ENCODE assay signal across 21 cellular contexts in the genomic region with DNA sequence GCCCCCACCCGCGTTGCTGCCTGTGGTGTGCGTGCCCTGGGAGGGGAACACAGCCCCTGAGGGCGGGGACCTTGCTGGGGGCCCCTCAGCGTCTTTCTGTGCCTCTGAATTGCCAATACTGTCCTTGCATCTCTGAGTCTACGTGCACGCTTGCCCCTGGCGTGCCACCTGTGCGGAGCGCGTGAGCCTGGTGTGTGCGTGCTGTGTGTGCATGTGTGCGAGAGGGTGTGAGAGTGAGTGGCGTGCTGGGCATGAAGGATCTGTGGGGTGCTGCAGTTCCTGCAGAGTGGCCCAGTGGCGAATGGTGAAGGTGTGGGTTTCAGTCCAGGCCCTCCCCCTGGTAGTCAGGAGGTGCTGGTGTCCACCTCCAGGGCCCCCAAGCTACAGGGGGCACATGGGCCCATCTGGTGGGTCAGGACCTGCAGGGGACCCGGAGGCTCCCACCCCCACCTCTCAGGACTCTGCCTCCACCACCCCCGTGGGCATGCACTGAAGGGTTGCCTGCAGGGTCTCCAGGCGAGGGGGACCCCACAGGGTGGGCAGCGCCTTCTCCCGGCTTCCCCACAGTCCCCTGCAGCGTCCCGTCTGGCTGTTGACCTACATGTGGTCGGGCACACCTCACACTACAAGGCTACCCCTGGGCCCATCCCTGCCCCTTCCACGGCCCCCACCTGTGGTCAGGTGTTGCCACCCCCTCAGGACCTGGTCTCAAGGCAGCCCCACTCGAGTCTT.
"Had no signal": no experiment of that assay in that cellular context is flagged by ENCODE, and none has a peak within 500 bp of the region (broad histone marks: within the 10 kb centered on the region; RNA-seq: fewer than 3 reads in every experiment).

No MANE protein-coding gene starts in this region.

- H3K27ac Mint-ChIP-seq: activated naive CD4-positive, alpha-beta T cell treated with anti-CD3 and anti-CD28 coated beads, Interleukin-2, amount 10 ng/mL, durations not matched to agents 7 days and 5 days; T-cell; T-helper 2 cell treated with Interferon-gamma antibody and Interleukin-4, amounts not matched to agents 5 μg/mL and 100 μg/mL, for 36 hours had no signal

- H3K4me1 ChIP-seq: foreskin keratinocyte had no signal

- DNase-seq: activated CD4-positive, alpha-beta T cell treated with anti-CD3 and anti-CD28 coated beads for 1 hour; activated CD4-positive, alpha-beta T cell treated with anti-CD3 and anti-CD28 coated beads, Interleukin-2, amount 50 U/mL, for 1 hour; activated CD8-positive, alpha-beta memory T cell treated with anti-CD3 and anti-CD28 coated beads for 24 hours; activated CD8-positive, alpha-beta memory T cell treated with anti-CD3 and anti-CD28 coated beads, Interleukin-2, amount 50 U/mL, for 4 hours; activated naive CD4-positive, alpha-beta T cell treated with anti-CD3 and anti-CD28 coated beads, Interleukin-2, amount 10 ng/mL, durations not matched to agents 7 days and 5 days; activated T-cell treated with anti-CD3 and anti-CD28 coated beads, Interleukin-2, amount 50 U/mL, for 4 hours; effector CD8-positive, alpha-beta T cell; foreskin keratinocyte; immature natural killer cell; naive thymus-derived CD4-positive, alpha-beta T cell; sigmoid colon; stimulated activated CD4-positive, alpha-beta T cell treated with anti-CD3 and anti-CD28 coated beads, Interleukin-2, amount 100 ng/mL, for 48 hours; stimulated activated naive CD4-positive, alpha-beta T cell treated with Interleukin-2 at 50 U/mL for 16 hours; T-cell; thyroid gland; WERI-Rb-1 had no signal

- H3K27me3 Mint-ChIP-seq: activated naive CD4-positive, alpha-beta T cell treated with anti-CD3 and anti-CD28 coated beads, Interleukin-2, amount 10 ng/mL, durations not matched to agents 7 days and 5 days; naive thymus-derived CD4-positive, alpha-beta T cell; T-cell had no signal

- H2AFZ ChIP-seq: hepatocyte had no signal

- H3K27ac ChIP-seq: foreskin keratinocyte, hepatocyte, sigmoid colon, thyroid gland, WERI-Rb-1 had no signal

- H3K4me3 ChIP-seq: hepatocyte, lung, sigmoid colon, thyroid gland had no signal

- H3K4me2 ChIP-seq: hepatocyte had no signal

- H3K9me3 Mint-ChIP-seq: activated T-cell treated with anti-CD3 and anti-CD28 coated beads, Interleukin-2, amount 50 U/mL, for 4 hours; neural crest cell; T-cell; T-helper 2 cell treated with Interferon-gamma antibody and Interleukin-4, amounts not matched to agents 5 μg/mL and 100 μg/mL, for 36 hours had no signal

- ATAC-seq: activated T-cell treated with anti-CD3 and anti-CD28 coated beads, Interleukin-2, amount 50 U/mL, for 4 hours; foreskin keratinocyte; left lobe of liver; naive thymus-derived CD4-positive, alpha-beta T cell; T-cell had no signal

- H3K9me3 ChIP-seq: sigmoid colon, thyroid gland had no signal

- H3K27me3 ChIP-seq: foreskin keratinocyte, hepatocyte, sigmoid colon, thyroid gland had no signal

- H3K4me3 Mint-ChIP-seq: activated naive CD4-positive, alpha-beta T cell treated with anti-CD3 and anti-CD28 coated beads, Interleukin-2, amount 10 ng/mL, durations not matched to agents 7 days and 5 days; activated T-cell treated with anti-CD3 and anti-CD28 coated beads, Interleukin-2, amount 50 U/mL, for 4 hours; immature natural killer cell; naive thymus-derived CD4-positive, alpha-beta T cell; T-cell; T-helper 2 cell treated with Interferon-gamma antibody and Interleukin-4, amounts not matched to agents 5 μg/mL and 100 μg/mL, for 36 hours had no signal
